Comparison of ENCODE assay signal across 8 cellular contexts in genomic region chr22:39457546-39458442, GRCh38. TPM values are rescaled to one million over a fixed set of nuclear protein-coding genes. Genes with fewer than 3 reads are reported as not detected.
DNase-seq lines count a peak whose midpoint lies in the region; ATAC-seq and TF ChIP-seq lines count a peak whose summit lies in the region.

No MANE protein-coding gene starts in this region.

- peaks cover 12 to 22% (median 17%) of the 10 kb centered on the region in 3 donors for H3K4me1 Mint-ChIP-seq in CD8-positive, alpha-beta memory T cell
- H3K4me1 Mint-ChIP-seq in neural progenitor cell: peaks cover 38% of the 10 kb centered on the region

- peaks cover 0 to 4% (median 2%) of the 10 kb centered on the region in 5 donors for H3K9me3 Mint-ChIP-seq in CD8-positive, alpha-beta memory T cell
- H3K9me3 Mint-ChIP-seq in neural progenitor cell: peaks cover 4% of the 10 kb centered on the region

- H3K36me3 Mint-ChIP-seq in CD8-positive, alpha-beta memory T cell: peaks cover 0 to 3% (median 0%) of the 10 kb centered on the region in 3 donors
- H3K36me3 Mint-ChIP-seq in neural progenitor cell: peaks cover 3% of the 10 kb centered on the region

- ATAC-seq in GM21717 (IDR thresholded peaks at IDR 0.05; ENCODE audit: unreplicated experiment): no peak

- no peaks in the 10 kb centered on the region for H3K9me3 ChIP-seq in CD8-positive, alpha-beta memory T cell (ENCODE audit: low read length)
- H3K9me3 ChIP-seq in ectodermal cell (ENCODE audit: control insufficient read depth, low read length) (no peaks in the 10 kb centered on the region), neural progenitor cell (ENCODE audit: low read depth) (no peaks in the 10 kb centered on the region)

- H3K4me2 ChIP-seq in KMS-11 (peak overlapping the region; percentile 17; the same call in 1 of the 2 replicates), neural progenitor cell (peak overlapping the region; percentile 97)

- H4K20me1 ChIP-seq in KMS-11 (ENCODE audit: insufficient read depth) (no peaks in the 10 kb centered on the region), neural progenitor cell (ENCODE audit: low read depth) (peaks cover 18% of the 10 kb centered on the region)

- no peaks in the 10 kb centered on the region for H3K36me3 ChIP-seq in CD8-positive, alpha-beta memory T cell (ENCODE audit: insufficient read depth, low read length)
- H3K36me3 ChIP-seq in KMS-11 (ENCODE audit: insufficient read depth): peaks cover 3% of the 10 kb centered on the region; the same call in 1 of the 2 replicates
- no peaks in the 10 kb centered on the region for H3K36me3 ChIP-seq in ectodermal cell (ENCODE audit: control insufficient read depth, insufficient read depth, low read length)
- no peaks in the 10 kb centered on the region for H3K36me3 ChIP-seq in neural progenitor cell

- peak overlapping the region; percentile 47; the same call in 1 of the 2 replicates for H3K9ac ChIP-seq in KMS-11
- H3K9ac ChIP-seq in neural progenitor cell: peak overlapping the region; percentile 14

- TF ChIP-seq CTCF in KMS-11 (conservative IDR thresholded peaks at IDR 0.05; ENCODE audit: low read depth, low read length) (no peak), neural progenitor cell (IDR thresholded peaks at IDR 0.05) (no peak)

- H3K79me2 ChIP-seq in KMS-11 (ENCODE audit: insufficient read depth, low read depth) (peaks cover 86% of the 10 kb centered on the region), neural progenitor cell (ENCODE audit: low read depth) (peaks cover 26% of the 10 kb centered on the region)

- peak in 1 of 5 donors; percentile 12 for DNase-seq in CD8-positive, alpha-beta memory T cell
- peak; percentile 60 for DNase-seq in neural progenitor cell (ENCODE audit: low spot score)
- DNase-seq in NCI-H510A treated with DMSO at 0.1 percent for 48 hours (lab: John Stamatoyannopoulos, UW): no peak
- no peak for DNase-seq in medulla oblongata (ENCODE audit: extremely low spot score)
- DNase-seq in NCI-H446 treated with DMSO at 0.1 percent for 48 hours (lab: John Stamatoyannopoulos, UW): no peak

- H3K27ac ChIP-seq in CD8-positive, alpha-beta memory T cell (ENCODE audit: low read depth, low read length): peak overlapping the region; percentile 54
- H3K27ac ChIP-seq in KMS-11: peak overlapping the region; percentile 22; the same call in 1 of the 2 replicates
- H3K27ac ChIP-seq in ectodermal cell (ENCODE audit: insufficient read depth, low read depth, low read length, poor library complexity, severe bottlenecking): no peak overlapping the region
- no peak overlapping the region for H3K27ac ChIP-seq in neural progenitor cell

- H3K27ac Mint-ChIP-seq in CD8-positive, alpha-beta memory T cell: no peak overlapping the region
- H3K27ac Mint-ChIP-seq in neural progenitor cell: peak overlapping the region; percentile 92

- H3K27me3 Mint-ChIP-seq in CD8-positive, alpha-beta memory T cell: peaks cover 34 to 53% of the 10 kb centered on the region in 2 donors
- peaks cover 24% of the 10 kb centered on the region for H3K27me3 Mint-ChIP-seq in neural progenitor cell (ENCODE audit: insufficient read depth, low read depth)

- H3K27me3 ChIP-seq in CD8-positive, alpha-beta memory T cell (ENCODE audit: insufficient read depth, low read length, poor library complexity, severe bottlenecking): peaks cover 10% of the 10 kb centered on the region
- H3K27me3 ChIP-seq in KMS-11 (ENCODE audit: insufficient read depth, low read depth) (no peaks in the 10 kb centered on the region), ectodermal cell (ENCODE audit: control insufficient read depth, insufficient read depth, low read length, poor library complexity, severe bottlenecking) (peaks cover 21% of the 10 kb centered on the region), neural progenitor cell (peaks cover 24% of the 10 kb centered on the region)

- peaks cover 14% of the 10 kb centered on the region for H3K4me1 ChIP-seq in CD8-positive, alpha-beta memory T cell (ENCODE audit: insufficient read depth, low read length)
- H3K4me1 ChIP-seq in KMS-11 (ENCODE audit: low read depth, poor library complexity, severe bottlenecking): peaks cover 38% of the 10 kb centered on the region
- peaks cover 39% of the 10 kb centered on the region for H3K4me1 ChIP-seq in ectodermal cell (ENCODE audit: control insufficient read depth, insufficient read depth, low read length)
- peaks cover 29% of the 10 kb centered on the region for H3K4me1 ChIP-seq in neural progenitor cell

- CTCF ChIA-PET in CD8-positive, alpha-beta memory T cell (lab: Charles Lee): no interaction called here

- H3K4me3 Mint-ChIP-seq in CD8-positive, alpha-beta memory T cell: peak overlapping the region in 6 of 7 donors; percentile 38 to 74 (median 56)
- peak overlapping the region; percentile 91 for H3K4me3 Mint-ChIP-seq in neural progenitor cell

- WGBS in ectodermal cell, 2 experiments: 1% methylated on average over 85 of the region's 85 CpGs

- H2AFZ ChIP-seq in KMS-11 (ENCODE audit: low read depth) (no peak overlapping the region), neural progenitor cell (replicated peaks) (peak overlapping the region; percentile 72)

- POLR2A ChIA-PET in CD8-positive, alpha-beta memory T cell (lab: Charles Lee): no interaction called here

- peaks cover 41% of the 10 kb centered on the region for H3F3A ChIP-seq in neural progenitor cell (ENCODE audit: low read depth)

- H3K4me3 ChIP-seq in CD8-positive, alpha-beta memory T cell (ENCODE audit: low read length): no peak overlapping the region
- H3K4me3 ChIP-seq in KMS-11 (IDR thresholded peaks at IDR 0.05; ENCODE audit: insufficient read depth, low read depth, low read length) (no peak overlapping the region), ectodermal cell (ENCODE audit: insufficient read depth, low read depth, low read length) (peak overlapping the region; percentile 72), neural progenitor cell (peak overlapping the region; percentile 85)

RNA-seq across cellular contexts. Expression of gene MGAT3, which starts 1.0 kb away (rescaled TPM):
- total RNA-seq in CD8-positive, alpha-beta memory T cell: under 1 TPM; 0.27 to 0.37 TPM
- 0.03 TPM for polyA plus RNA-seq in CD8-positive, alpha-beta memory T cell
- 16.2 TPM for polyA plus RNA-seq in ectodermal cell (2013, experiment 1 of 4)
- polyA plus RNA-seq in ectodermal cell (2013, experiment 2 of 4): 17.3 TPM
- polyA plus RNA-seq in ectodermal cell (2013, experiment 3 of 4): 11.4 TPM
- polyA plus RNA-seq in ectodermal cell (2013, experiment 4 of 4): 13.2 TPM
- total RNA-seq in neural progenitor cell (ENCODE audit: low replicate concordance): 7.5 and 18.5 TPM in 2 replicates

RNA-seq across cellular contexts. Expression of gene MIEF1, which starts 44.3 kb away (rescaled TPM):
- total RNA-seq in CD8-positive, alpha-beta memory T cell: 10 to 100 TPM; 59.9 to 60.9 TPM
- polyA plus RNA-seq in CD8-positive, alpha-beta memory T cell: 29.4 TPM
- 40.4 TPM for polyA plus RNA-seq in ectodermal cell (2013, experiment 1 of 4)
- polyA plus RNA-seq in ectodermal cell (2013, experiment 2 of 4): 48.4 TPM
- 28.6 TPM for polyA plus RNA-seq in ectodermal cell (2013, experiment 3 of 4)
- 32.2 TPM for polyA plus RNA-seq in ectodermal cell (2013, experiment 4 of 4)
- total RNA-seq in neural progenitor cell (ENCODE audit: low replicate concordance): 22.0 and 32.7 TPM in 2 replicates

RNA-seq across cellular contexts. Expression of gene TAB1, which starts 58.2 kb away (rescaled TPM):
- total RNA-seq in CD8-positive, alpha-beta memory T cell: 10 to 100 TPM; 19.9 to 21.0 TPM
- 4.1 TPM for polyA plus RNA-seq in CD8-positive, alpha-beta memory T cell
- 33.0 TPM for polyA plus RNA-seq in ectodermal cell (2013, experiment 1 of 4)
- 29.7 TPM for polyA plus RNA-seq in ectodermal cell (2013, experiment 2 of 4)
- 22.4 TPM for polyA plus RNA-seq in ectodermal cell (2013, experiment 3 of 4)
- polyA plus RNA-seq in ectodermal cell (2013, experiment 4 of 4): 27.8 TPM
- 15.8 and 28.7 TPM in 2 replicates for total RNA-seq in neural progenitor cell (ENCODE audit: low replicate concordance)

Comparison
In these comparisons a context has a peak if more than half of its experiments do, and no peak if none do; other contexts are left out.
1. H3K27ac ChIP-seq: peak in CD8-positive, alpha-beta memory T cell (single experiment) and KMS-11 (single experiment); none in ectodermal cell (single experiment) and neural progenitor cell (single experiment).
2. H3K4me3 ChIP-seq: peak in ectodermal cell (single experiment) and neural progenitor cell (single experiment); none in CD8-positive, alpha-beta memory T cell (single experiment) and KMS-11 (single experiment).